In the genomic region with DNA sequence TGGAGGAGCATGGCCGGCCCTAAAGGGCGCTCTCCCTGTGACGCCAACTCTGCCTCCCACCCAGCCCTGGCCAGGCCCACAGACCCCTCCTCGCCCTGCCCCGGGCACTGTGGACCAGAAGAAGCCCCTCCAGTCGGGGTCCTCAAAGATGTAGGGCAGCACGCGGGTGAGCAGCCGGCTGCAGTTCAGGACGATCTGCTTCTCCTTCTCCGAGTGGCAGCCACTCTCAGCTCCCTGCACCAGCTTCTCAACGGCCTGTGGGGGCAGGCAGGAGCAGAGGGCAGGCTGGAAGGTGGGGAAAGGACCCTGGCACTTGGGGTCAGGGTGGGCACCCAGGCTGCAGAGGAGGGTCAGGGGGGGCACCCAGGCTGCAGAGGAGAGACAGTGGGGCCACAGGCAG, we compare ENCODE assay signal across 20 cellular contexts. TPM values are rescaled to one million over a fixed set of nuclear protein-coding genes. Genes with fewer than 3 reads are reported as not detected.
A peak's percentile ranks its signal among the peaks of the same experiment; 100 is the strongest.
DNase-seq lines count a peak whose midpoint lies in the region; ATAC-seq and TF ChIP-seq lines count a peak whose summit lies in the region.
"Had no signal": no experiment of that assay in that cellular context is flagged by ENCODE, and none has a peak within 500 bp of the region (broad histone marks: within the 10 kb centered on the region; RNA-seq: fewer than 3 reads in every experiment).

No MANE protein-coding gene starts in this region.

- no peak for TF ChIP-seq EP300 in SK-N-SH (IDR thresholded peaks at IDR 0.05; ENCODE audit: borderline replicate concordance in 1 of 2, low read depth in 1 of 2, low read length in 1 of 2)

- CTCF ChIA-PET in SK-N-SH (lab: Yijun Ruan, JAX) = interaction anchor here (0.9 to 11.0 kb wide), 8 partner anchors 9 to 151 kb away, joined by 3 to 295 read pairs (median 8); partner anchors contain the start of genes CDR2L, HID1 and MRPL58

- H3K4me2 ChIP-seq in SK-N-SH = no peak overlapping the region
- H3K4me2 ChIP-seq in OCI-LY1 (ENCODE audit: low read length) = no peak overlapping the region

- ATAC-seq in SK-N-SH treated with all-trans-retinoic acid at 6 μM for 48 hours = no peak
- ATAC-seq: activated CD4-positive, alpha-beta T cell treated with anti-CD3 and anti-CD28 coated beads for 36 hours; esophagus mucosa; stimulated activated naive CD8-positive, alpha-beta T cell treated with anti-CD3 and anti-CD28 coated beads, Interleukin-15, amount 100 ng/mL, for 72 hours had no signal

- no peak overlapping the region for H2AFZ ChIP-seq in SK-N-SH (ENCODE audit: low read depth)
- no peak overlapping the region for H2AFZ ChIP-seq in OCI-LY1 (ENCODE audit: low read length)

- DNase-seq in SK-N-SH (no peak), GM20000 (ENCODE audit: low spot score) (no peak), cerebellar cortex (ENCODE audit: low spot score) (no peak), hippocampal formation (lab: John Stamatoyannopoulos, UW) (no peak)
- DNase-seq: activated CD4-positive, alpha-beta T cell treated with anti-CD3 and anti-CD28 coated beads for 36 hours; CD8-positive, alpha-beta memory T cell; glutamatergic neuron; NCI-H1105; stimulated activated CD4-positive, alpha-beta T cell treated with anti-CD3 and anti-CD28 coated beads, Interleukin-15, amount 100 ng/mL, for 24 hours; stimulated activated naive CD8-positive, alpha-beta T cell treated with anti-CD3 and anti-CD28 coated beads, Interleukin-15, amount 100 ng/mL, for 72 hours; uterus had no signal

- WGBS in SK-N-SH (ENCODE audit: low lambda C conversion rate) = 57% methylated on average over 11 of the region's 12 CpGs

- H3K79me2 ChIP-seq in SK-N-SH (ENCODE audit: insufficient read depth) (no peaks in the 10 kb centered on the region), OCI-LY1 (ENCODE audit: insufficient read depth, low read length) (no peaks in the 10 kb centered on the region)

- no peak for TF ChIP-seq RAD21 in SK-N-SH (IDR thresholded peaks at IDR 0.05; ENCODE audit: low read length)

- H3K27me3 ChIP-seq in SK-N-SH (ENCODE audit: insufficient read depth) (no peaks in the 10 kb centered on the region), OCI-LY1 (ENCODE audit: insufficient read depth, low read length) (no peaks in the 10 kb centered on the region; the same call in 1 of the 2 replicates)
- H3K27me3 ChIP-seq: uterus had no signal

- H3K27ac ChIP-seq in SK-N-SH (ENCODE audit: low read depth in 2 of 2, low read length in 1 of 2) = no peak overlapping the region
- no peak overlapping the region for H3K27ac ChIP-seq in OCI-LY1 (ENCODE audit: low read depth, low read length, poor library complexity, severe bottlenecking)
- H3K27ac ChIP-seq in cingulate gyrus (ENCODE audit: low read depth, low read length) = peak overlapping the region; percentile 88
- H3K27ac ChIP-seq in temporal lobe (ENCODE audit: low read depth, low read length) = peak overlapping the region; percentile 99
- H3K27ac ChIP-seq: uterus had no signal

- H3K4me1 ChIP-seq in SK-N-SH (ENCODE audit: control insufficient read depth in 1 of 2, insufficient read depth in 2 of 2, low read depth in 1 of 2, low read length in 1 of 2) (no peaks in the 10 kb centered on the region; a peak in 1 of 4 replicates), OCI-LY1 (ENCODE audit: insufficient read depth, low read length, severe bottlenecking) (peaks cover 3% of the 10 kb centered on the region)
- H3K4me1 ChIP-seq: uterus had no signal

- no peaks in the 10 kb centered on the region for H3F3A ChIP-seq in SK-N-SH (replicated peaks; ENCODE audit: insufficient read depth)
- no peaks in the 10 kb centered on the region for H3F3A ChIP-seq in OCI-LY1 (ENCODE audit: insufficient read depth, low read length)

- no peaks in the 10 kb centered on the region for H4K20me1 ChIP-seq in SK-N-SH (ENCODE audit: insufficient read depth)
- no peaks in the 10 kb centered on the region for H4K20me1 ChIP-seq in OCI-LY1 (ENCODE audit: insufficient read depth, low read length)

- no peak overlapping the region for H3K4me3 ChIP-seq in SK-N-SH (ENCODE audit: low read depth in 2 of 2, low read length in 1 of 2)
- no peak overlapping the region for H3K4me3 ChIP-seq in OCI-LY1 (ENCODE audit: low read depth, low read length, poor library complexity, severe bottlenecking)
- H3K4me3 ChIP-seq: uterus had no signal

- H3K9ac ChIP-seq in SK-N-SH (no peak overlapping the region), OCI-LY1 (ENCODE audit: low read length) (no peak overlapping the region)

- H3K9me2 ChIP-seq in SK-N-SH (no peaks in the 10 kb centered on the region), OCI-LY1 (ENCODE audit: low read depth, low read length) (no peaks in the 10 kb centered on the region)

- peak; percentile 25; the same call in 1 of the 2 replicates for TF ChIP-seq CTCF in SK-N-SH (IDR thresholded peaks at IDR 0.05)
- TF ChIP-seq CTCF in OCI-LY1 (IDR thresholded peaks at IDR 0.05; ENCODE audit: low read length) = peak; percentile 29; the same call in 1 of the 2 replicates
- TF ChIP-seq CTCF in GM20000 (IDR thresholded peaks at IDR 0.05; ENCODE audit: extremely low read depth, missing control alignments) = no peak

- POLR2A ChIA-PET in SK-N-SH (lab: Yijun Ruan, JAX) = interaction anchor here (1.3 to 4.9 kb wide), 3 partner anchors 14 to 91 kb away, joined by 3 to 49 read pairs (median 3); partner anchors contain the start of genes FDXR and MRPL58

- H3K36me3 ChIP-seq in SK-N-SH (replicated peaks in 1 of 2; ENCODE audit: control insufficient read depth in 1 of 2, insufficient read depth in 2 of 2, low read length in 1 of 2) (no peaks in the 10 kb centered on the region), OCI-LY1 (ENCODE audit: insufficient read depth, low read length) (no peaks in the 10 kb centered on the region)
- H3K36me3 ChIP-seq: uterus had no signal

- H3K9me3 ChIP-seq in SK-N-SH (no peaks in the 10 kb centered on the region), OCI-LY1 (ENCODE audit: low read length) (no peaks in the 10 kb centered on the region)
- H3K9me3 ChIP-seq: uterus had no signal

TF ChIP-seq in SK-N-SH, 30 proteins besides CTCF, POLR2A, EP300 and RAD21:
- TF ChIP-seq, protein P1, sequence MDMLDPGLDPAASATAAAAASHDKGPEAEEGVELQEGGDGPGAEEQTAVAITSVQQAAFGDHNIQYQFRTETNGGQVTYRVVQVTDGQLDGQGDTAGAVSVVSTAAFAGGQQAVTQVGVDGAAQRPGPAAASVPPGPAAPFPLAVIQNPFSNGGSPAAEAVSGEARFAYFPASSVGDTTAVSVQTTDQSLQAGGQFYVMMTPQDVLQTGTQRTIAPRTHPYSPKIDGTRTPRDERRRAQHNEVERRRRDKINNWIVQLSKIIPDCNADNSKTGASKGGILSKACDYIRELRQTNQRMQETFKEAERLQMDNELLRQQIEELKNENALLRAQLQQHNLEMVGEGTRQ (IDR thresholded peaks at IDR 0.05; ENCODE audit: borderline replicate concordance, low read depth, low read length) = no peak
- TF ChIP-seq POLR2AphosphoS5 (IDR thresholded peaks at IDR 0.05; ENCODE audit: low read depth, low read length) (no peak), GABPA (IDR thresholded peaks at IDR 0.05; ENCODE audit: low read depth) (no peak)

TF ChIP-seq in SK-N-SH treated with all-trans-retinoic acid at 6 μM for 48 hours, 23 proteins besides CTCF, POLR2A, EP300 and RAD21 (continues in another document):
- no peak for TF ChIP-seq ZFP30 (CRISPR knock-in tag; IDR thresholded peaks at IDR 0.05)
- TF ChIP-seq TOX (CRISPR knock-in tag; IDR thresholded peaks at IDR 0.05; ENCODE audit: borderline replicate concordance) = no peak
- no peak for TF ChIP-seq ZFP3 (CRISPR knock-in tag; IDR thresholded peaks at IDR 0.05)
- no peak for TF ChIP-seq ARNTL (CRISPR knock-in tag; IDR thresholded peaks at IDR 0.05; ENCODE audit: borderline replicate concordance, low read depth)
- TF ChIP-seq RARB (CRISPR knock-in tag; IDR thresholded peaks at IDR 0.05) = no peak
- no peak for TF ChIP-seq TCF4 (CRISPR knock-in tag; IDR thresholded peaks at IDR 0.05; ENCODE audit: borderline replicate concordance)
- TF ChIP-seq, protein P2, sequence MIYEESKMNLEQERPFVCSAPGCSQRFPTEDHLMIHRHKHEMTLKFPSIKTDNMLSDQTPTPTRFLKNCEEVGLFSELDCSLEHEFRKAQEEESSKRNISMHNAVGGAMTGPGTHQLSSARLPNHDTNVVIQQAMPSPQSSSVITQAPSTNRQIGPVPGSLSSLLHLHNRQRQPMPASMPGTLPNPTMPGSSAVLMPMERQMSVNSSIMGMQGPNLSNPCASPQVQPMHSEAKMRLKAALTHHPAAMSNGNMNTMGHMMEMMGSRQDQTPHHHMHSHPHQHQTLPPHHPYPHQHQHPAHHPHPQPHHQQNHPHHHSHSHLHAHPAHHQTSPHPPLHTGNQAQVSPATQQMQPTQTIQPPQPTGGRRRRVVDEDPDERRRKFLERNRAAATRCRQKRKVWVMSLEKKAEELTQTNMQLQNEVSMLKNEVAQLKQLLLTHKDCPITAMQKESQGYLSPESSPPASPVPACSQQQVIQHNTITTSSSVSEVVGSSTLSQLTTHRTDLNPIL (CRISPR knock-in tag; IDR thresholded peaks at IDR 0.05; ENCODE audit: low read depth) = no peak
- TF ChIP-seq ISL1 (CRISPR knock-in tag; IDR thresholded peaks at IDR 0.05) = no peak
- no peak for TF ChIP-seq SNAI2 (CRISPR knock-in tag; IDR thresholded peaks at IDR 0.05)
- no peak for TF ChIP-seq PPARA (CRISPR knock-in tag; IDR thresholded peaks at IDR 0.05; ENCODE audit: borderline replicate concordance)
- TF ChIP-seq ZC3H10 (CRISPR knock-in tag; IDR thresholded peaks at IDR 0.05) = no peak

RNA-seq across cellular contexts. Expression of gene HID1, which starts 8.9 kb away (rescaled TPM):
- 2.5 and 2.9 TPM in 2 replicates for polyA plus RNA-seq in SK-N-SH (2012; rRNA removed)
- polyA plus RNA-seq in SK-N-SH (2012; cell fraction: cytosol; rRNA removed) = 1.3 and 2.2 TPM in 2 replicates
- polyA plus RNA-seq in SK-N-SH (2012; cell fraction: nucleus; rRNA removed) = 13.2 and 16.3 TPM in 2 replicates
- 16.7 TPM for total RNA-seq in temporal lobe

RNA-seq across cellular contexts. Expression of gene CDR2L, which starts 23.8 kb away (rescaled TPM):
- polyA plus RNA-seq in SK-N-SH (2012; rRNA removed) = 18.6 and 21.2 TPM in 2 replicates
- polyA plus RNA-seq in SK-N-SH (2012; cell fraction: cytosol; rRNA removed) = 9.6 and 15.3 TPM in 2 replicates
- polyA plus RNA-seq in SK-N-SH (2012; cell fraction: nucleus; rRNA removed) = 25.0 and 29.9 TPM in 2 replicates
- total RNA-seq in temporal lobe = 5.9 TPM

RNA-seq across cellular contexts. Expression of gene OTOP3, which starts 28.0 kb away (rescaled TPM):
- polyA plus RNA-seq in SK-N-SH (2012; rRNA removed) = not detected in 2 replicates
- polyA plus RNA-seq in SK-N-SH (2012; cell fraction: cytosol; rRNA removed) = not detected in 2 replicates
- not detected in 2 replicates for polyA plus RNA-seq in SK-N-SH (2012; cell fraction: nucleus; rRNA removed)
- not detected for total RNA-seq in temporal lobe
- total RNA-seq: activated CD4-positive, alpha-beta T cell treated with anti-CD3 and anti-CD28 coated beads for 36 hours; astrocyte; CD8-positive, alpha-beta memory T cell; renal cortical epithelial cell; T-helper 2 cell treated with Interferon-gamma antibody and Interleukin-4, amounts not matched to agents 100 ng/mL and 5 ng/mL, for 36 hours; uterus had no signal
- polyA plus RNA-seq: CD8-positive, alpha-beta memory T cell; neural cell had no signal

RNA-seq across cellular contexts. Expression of gene OTOP2, which starts 39.6 kb away (rescaled TPM):
- polyA plus RNA-seq in SK-N-SH (2012; rRNA removed) = not detected in 2 replicates
- polyA plus RNA-seq in SK-N-SH (2012; cell fraction: cytosol; rRNA removed) = not detected in 2 replicates
- polyA plus RNA-seq in SK-N-SH (2012; cell fraction: nucleus; rRNA removed) = not detected in 2 replicates
- not detected for total RNA-seq in temporal lobe
- total RNA-seq: activated CD4-positive, alpha-beta T cell treated with anti-CD3 and anti-CD28 coated beads for 36 hours; astrocyte; CD8-positive, alpha-beta memory T cell; renal cortical epithelial cell; T-helper 2 cell treated with Interferon-gamma antibody and Interleukin-4, amounts not matched to agents 100 ng/mL and 5 ng/mL, for 36 hours had no signal
- polyA plus RNA-seq: CD8-positive, alpha-beta memory T cell; neural cell had no signal

RNA-seq across cellular contexts. Expression of gene USH1G, which starts 40.6 kb away (rescaled TPM):
- 0.06 TPM in 1 of 2 replicates, not detected in the other for polyA plus RNA-seq in SK-N-SH (2012; rRNA removed)
- 0.01 TPM in 1 of 2 replicates, not detected in the other for polyA plus RNA-seq in SK-N-SH (2012; cell fraction: cytosol; rRNA removed)
- polyA plus RNA-seq in SK-N-SH (2012; cell fraction: nucleus; rRNA removed) = 0.02 TPM in 1 of 2 replicates, not detected in the other
- total RNA-seq in temporal lobe = 0.25 TPM
- total RNA-seq: activated CD4-positive, alpha-beta T cell treated with anti-CD3 and anti-CD28 coated beads for 36 hours; CD8-positive, alpha-beta memory T cell; renal cortical epithelial cell; T-helper 2 cell treated with Interferon-gamma antibody and Interleukin-4, amounts not matched to agents 100 ng/mL and 5 ng/mL, for 36 hours had no signal
- polyA plus RNA-seq: CD8-positive, alpha-beta memory T cell; neural cell had no signal

Comparison
In these comparisons a context has a peak if more than half of its experiments do, and no peak if none do; other contexts are left out.
1. H3K27ac ChIP-seq: peak in cingulate gyrus (single experiment) and temporal lobe (single experiment); none in SK-N-SH (0 of 2) and OCI-LY1 (single experiment).